In genomic region chr2:43129254-43129653, GRCh38 we compare ENCODE assay signal across 10 cellular contexts.
DNase-seq lines count a peak whose midpoint lies in the region; ATAC-seq and TF ChIP-seq lines count a peak whose summit lies in the region.
"Had no signal": no experiment of that assay in that cellular context is flagged by ENCODE, and none has a peak within 500 bp of the region (broad histone marks: within the 10 kb centered on the region; RNA-seq: fewer than 3 reads in every experiment).

No MANE protein-coding gene starts in this region.

- no peak overlapping the region for H3K14ac ChIP-seq in H9 (ENCODE audit: insufficient read depth, low read length)

- TF ChIP-seq CTCF in tibial nerve (IDR thresholded peaks at IDR 0.05) (no peak), H9 (conservative IDR thresholded peaks at IDR 0.05) (no peak)

- no peak overlapping the region for H2AFZ ChIP-seq in H9 (ENCODE audit: low read length)

- peaks cover 92% of the 10 kb centered on the region for H3K4me1 Mint-ChIP-seq in activated naive CD4-positive, alpha-beta T cell treated with anti-CD3 and anti-CD28 coated beads, Interleukin-2, amount 10 ng/mL, durations not matched to agents 7 days and 5 days
- peaks cover 92% of the 10 kb centered on the region for H3K4me1 Mint-ChIP-seq in activated CD8-positive, alpha-beta T cell treated with anti-CD3 and anti-CD28 coated beads, Interleukin-2, amount 10 ng/mL, durations not matched to agents 7 days and 5 days (ENCODE audit: low read depth)
- H3K4me1 Mint-ChIP-seq in H9: peaks cover 23 to 26% of the 10 kb centered on the region in 2 experiments

- no peak overlapping the region for H3K9ac ChIP-seq in mucosa of rectum (ENCODE audit: low read depth in 1 of 2, low read length in 2 of 2)
- H3K9ac ChIP-seq in mesendoderm (ENCODE audit: low read length): no peak overlapping the region
- no peak overlapping the region for H3K9ac ChIP-seq in H9 (ENCODE audit: extremely low read depth, insufficient read length, low read length)

- no peak overlapping the region for H3K56ac ChIP-seq in mesendoderm (ENCODE audit: low read length)
- H3K56ac ChIP-seq in H9 (ENCODE audit: insufficient read length, low read depth, low read length): no peak overlapping the region

- no peak overlapping the region for H3K4ac ChIP-seq in mesendoderm (ENCODE audit: low read depth, low read length)
- H3K4ac ChIP-seq in H9 (ENCODE audit: low read depth, low read length): no peak overlapping the region

- H2BK5ac ChIP-seq in mesendoderm (ENCODE audit: low read length): no peak overlapping the region
- H2BK5ac ChIP-seq in H9 (ENCODE audit: insufficient read length, low read length): no peak overlapping the region

- H3T11ph ChIP-seq in H9 (ENCODE audit: low read length): no peak overlapping the region

- H4K5ac ChIP-seq in mesendoderm (ENCODE audit: low read length): no peak overlapping the region
- no peak overlapping the region for H4K5ac ChIP-seq in H9 (ENCODE audit: insufficient read length, low read depth, low read length)

- peak overlapping the region; percentile 56 for H3K4me3 Mint-ChIP-seq in activated naive CD4-positive, alpha-beta T cell treated with anti-CD3 and anti-CD28 coated beads, Interleukin-2, amount 10 ng/mL, durations not matched to agents 7 days and 5 days
- H3K4me3 Mint-ChIP-seq in activated CD8-positive, alpha-beta T cell treated with anti-CD3 and anti-CD28 coated beads, Interleukin-2, amount 10 ng/mL, durations not matched to agents 7 days and 5 days: no peak overlapping the region
- no peak overlapping the region for H3K4me3 Mint-ChIP-seq in H9

- no peak overlapping the region for H2BK15ac ChIP-seq in mesendoderm (replicated peaks; ENCODE audit: low read depth)
- no peak overlapping the region for H2BK15ac ChIP-seq in H9 (ENCODE audit: low read depth, low read length)

- DNase-seq in activated naive CD4-positive, alpha-beta T cell treated with anti-CD3 and anti-CD28 coated beads, Interleukin-2, amount 10 ng/mL, durations not matched to agents 7 days and 5 days: no peak
- DNase-seq in activated naive CD4-positive, alpha-beta T cell (lab: John Stamatoyannopoulos, UW): no peak
- DNase-seq in activated CD8-positive, alpha-beta T cell treated with anti-CD3 and anti-CD28 coated beads, Interleukin-2, amount 10 ng/mL, durations not matched to agents 7 days and 5 days: no peak
- DNase-seq in tibial nerve (ENCODE audit: low spot score in 2 of 2) (no peak), mesendoderm (no peak), GM19238 (ENCODE audit: insufficient read length, low spot score) (no peak), H9 (no peak)
- DNase-seq: NCI-H1105 treated with DMSO at 0.1 percent for 48 hours had no signal

- no peak overlapping the region for H4K91ac ChIP-seq in H9 (ENCODE audit: insufficient read length, low read depth, low read length)

- H3K4me2 ChIP-seq in mesendoderm (ENCODE audit: low read length) (no peak overlapping the region), H9 (ENCODE audit: insufficient read depth, insufficient read length, low read length) (no peak overlapping the region)

- H2AK5ac ChIP-seq in mesendoderm (ENCODE audit: low read length) (no peak overlapping the region), H9 (ENCODE audit: insufficient read length, low read length) (no peak overlapping the region)

- peak overlapping the region; percentile 99 for H3K27ac Mint-ChIP-seq in activated naive CD4-positive, alpha-beta T cell treated with anti-CD3 and anti-CD28 coated beads, Interleukin-2, amount 10 ng/mL, durations not matched to agents 7 days and 5 days
- peak overlapping the region; percentile 100 for H3K27ac Mint-ChIP-seq in activated CD8-positive, alpha-beta T cell treated with anti-CD3 and anti-CD28 coated beads, Interleukin-2, amount 10 ng/mL, durations not matched to agents 7 days and 5 days
- H3K27ac Mint-ChIP-seq in H9: peak overlapping the region in 1 of 3 experiments; percentile 63; a peak in 2 of 7 replicates

- CTCF ChIA-PET in activated naive CD4-positive, alpha-beta T cell treated with anti-CD3 and anti-CD28 coated beads, Interleukin-2, amount 10 ng/mL, durations not matched to agents 7 days and 5 days (lab: Charles Lee): interaction anchor here (0.6 to 14.4 kb wide), 14 partner anchors 20 to 422 kb away, joined by 3 to 460 read pairs (median 3); partner anchors contain the start of gene ZFP36L2
- CTCF ChIA-PET in activated CD8-positive, alpha-beta T cell treated with anti-CD3 and anti-CD28 coated beads, Interleukin-2, amount 10 ng/mL, durations not matched to agents 7 days and 5 days (lab: Charles Lee): interaction anchor here (0.9 to 22.0 kb wide), 7 partner anchors 11 to 448 kb away, joined by 3 to 666 read pairs (median 34); partner anchors contain the start of gene ZFP36L2

- H3K36me3 Mint-ChIP-seq in activated naive CD4-positive, alpha-beta T cell treated with anti-CD3 and anti-CD28 coated beads, Interleukin-2, amount 10 ng/mL, durations not matched to agents 7 days and 5 days: peaks cover 26% of the 10 kb centered on the region
- H3K36me3 Mint-ChIP-seq in activated CD8-positive, alpha-beta T cell treated with anti-CD3 and anti-CD28 coated beads, Interleukin-2, amount 10 ng/mL, durations not matched to agents 7 days and 5 days (ENCODE audit: low read depth): peaks cover 39% of the 10 kb centered on the region
- no peaks in the 10 kb centered on the region for H3K36me3 Mint-ChIP-seq in H9 (ENCODE audit: insufficient read depth in 1 of 3, low read depth in 3 of 3)

- WGBS in tibial nerve, 2 donors: 69 to 94% methylated on average over 2 of the region's 2 CpGs
- no CpG with 5 or more reads among the region's 2 CpGs for WGBS in mesendoderm (ENCODE audit: extremely low coverage, insufficient coverage, low lambda C conversion rate)
- no CpG with 5 or more reads among the region's 2 CpGs for WGBS in H9 (ENCODE audit: extremely low coverage, insufficient read length, low lambda C conversion rate)

- H3K36me3 ChIP-seq in mucosa of rectum (ENCODE audit: control insufficient read depth in 2 of 2, insufficient read depth in 2 of 2, low read length in 2 of 2) (no peaks in the 10 kb centered on the region), tibial nerve (no peaks in the 10 kb centered on the region), mesendoderm (ENCODE audit: control insufficient read depth, insufficient read depth, low read length) (no peaks in the 10 kb centered on the region)
- H3K36me3 ChIP-seq: prostate gland had no signal

- H3K23me2 ChIP-seq in H9 (ENCODE audit: insufficient read length, low read depth, low read length, poor library complexity, severe bottlenecking): no peaks in the 10 kb centered on the region

- no peak for TF ChIP-seq EP300 in tibial nerve (IDR thresholded peaks at IDR 0.05)

- H3K9me3 Mint-ChIP-seq in activated naive CD4-positive, alpha-beta T cell treated with anti-CD3 and anti-CD28 coated beads, Interleukin-2, amount 10 ng/mL, durations not matched to agents 7 days and 5 days: peaks cover 1% of the 10 kb centered on the region
- no peaks in the 10 kb centered on the region for H3K9me3 Mint-ChIP-seq in activated CD8-positive, alpha-beta T cell treated with anti-CD3 and anti-CD28 coated beads, Interleukin-2, amount 10 ng/mL, durations not matched to agents 7 days and 5 days (ENCODE audit: insufficient read depth)
- no peaks in the 10 kb centered on the region for H3K9me3 Mint-ChIP-seq in H9

- H3K4me3 ChIP-seq in mucosa of rectum (ENCODE audit: low read length in 2 of 2): no peak overlapping the region
- H3K4me3 ChIP-seq in tibial nerve: no peak overlapping the region
- H3K4me3 ChIP-seq in mesendoderm (ENCODE audit: low read length): no peak overlapping the region
- H3K4me3 ChIP-seq: prostate gland had no signal

- no peaks in the 10 kb centered on the region for H3K27me3 Mint-ChIP-seq in activated naive CD4-positive, alpha-beta T cell treated with anti-CD3 and anti-CD28 coated beads, Interleukin-2, amount 10 ng/mL, durations not matched to agents 7 days and 5 days
- H3K27me3 Mint-ChIP-seq in activated CD8-positive, alpha-beta T cell treated with anti-CD3 and anti-CD28 coated beads, Interleukin-2, amount 10 ng/mL, durations not matched to agents 7 days and 5 days (ENCODE audit: low read depth): no peaks in the 10 kb centered on the region
- H3K27me3 Mint-ChIP-seq in H9 (ENCODE audit: low read depth): no peaks in the 10 kb centered on the region; the same call in 1 of the 2 replicates

- H2BK20ac ChIP-seq in H9 (ENCODE audit: low read depth, low read length, poor library complexity, severe bottlenecking): no peak overlapping the region

- H3K79me2 ChIP-seq in mesendoderm (ENCODE audit: control insufficient read depth, insufficient read depth, low read length): no peaks in the 10 kb centered on the region
- H3K79me2 ChIP-seq in H9 (ENCODE audit: insufficient read depth, low read length): no peaks in the 10 kb centered on the region

- no peak for TF ChIP-seq POLR2A in tibial nerve (IDR thresholded peaks at IDR 0.05)

- H3K9me3 ChIP-seq in mucosa of rectum (ENCODE audit: control insufficient read depth in 2 of 2, low read length in 2 of 2) (no peaks in the 10 kb centered on the region), tibial nerve (no peaks in the 10 kb centered on the region), H9 (ENCODE audit: control insufficient read depth, low read depth, low read length) (no peaks in the 10 kb centered on the region)
- H3K9me3 ChIP-seq: prostate gland had no signal

- ATAC-seq in activated CD8-positive, alpha-beta T cell treated with anti-CD3 and anti-CD28 coated beads, Interleukin-2, amount 10 ng/mL, durations not matched to agents 7 days and 5 days: no peak

- POLR2A ChIA-PET in activated CD8-positive, alpha-beta T cell treated with anti-CD3 and anti-CD28 coated beads, Interleukin-2, amount 10 ng/mL, durations not matched to agents 7 days and 5 days (lab: Charles Lee): interaction anchor here (0.6 to 23.3 kb wide), 5 partner anchors 11 to 467 kb away, joined by 3 to 622 read pairs (median 5); partner anchors contain the start of gene ZFP36L2

- H3K79me1 ChIP-seq in mesendoderm (ENCODE audit: low read length) (no peaks in the 10 kb centered on the region), H9 (ENCODE audit: insufficient read depth, low read depth, low read length, poor library complexity, severe bottlenecking) (no peaks in the 10 kb centered on the region)

- H3K18ac ChIP-seq in mesendoderm (ENCODE audit: low read length) (no peak overlapping the region), H9 (ENCODE audit: insufficient read length, low read depth, low read length) (no peak overlapping the region)

- no peak overlapping the region for H2BK120ac ChIP-seq in mesendoderm (ENCODE audit: low read depth, low read length)
- no peak overlapping the region for H2BK120ac ChIP-seq in H9 (ENCODE audit: low read depth, low read length, poor library complexity, severe bottlenecking)

- no peaks in the 10 kb centered on the region for H4K20me1 ChIP-seq in H9 (ENCODE audit: control insufficient read depth, insufficient read depth, insufficient read length)

- H3K23ac ChIP-seq in mesendoderm (ENCODE audit: low read length) (no peak overlapping the region), H9 (ENCODE audit: insufficient read length, low read depth, low read length) (no peak overlapping the region)

- H4K8ac ChIP-seq in mesendoderm (ENCODE audit: low read depth, low read length) (no peak overlapping the region), H9 (replicated peaks; ENCODE audit: insufficient read length, low read depth, low read length) (no peak overlapping the region)

- H3K27me3 ChIP-seq in mucosa of rectum (ENCODE audit: control insufficient read depth in 2 of 2, insufficient read depth in 2 of 2, low read length in 2 of 2): no peaks in the 10 kb centered on the region
- H3K27me3 ChIP-seq in tibial nerve: no peaks in the 10 kb centered on the region
- no peaks in the 10 kb centered on the region for H3K27me3 ChIP-seq in mesendoderm (ENCODE audit: insufficient read depth, low read length, poor library complexity)
- no peaks in the 10 kb centered on the region for H3K27me3 ChIP-seq in H9 (ENCODE audit: insufficient read depth, low read length)

- H2BK12ac ChIP-seq in H9 (ENCODE audit: insufficient read length, low read depth, low read length): no peak overlapping the region

- peak overlapping the region; percentile 83 to 89 for H3K27ac ChIP-seq in mucosa of rectum (ENCODE audit: low read depth in 2 of 2, low read length in 2 of 2)
- peak overlapping the region in 3 of 4 donors; percentile 75 to 93 (median 75) for H3K27ac ChIP-seq in tibial nerve
- no peak overlapping the region for H3K27ac ChIP-seq in mesendoderm (ENCODE audit: low read depth, low read length)
- no peak overlapping the region for H3K27ac ChIP-seq in H9 (ENCODE audit: insufficient read length, low read depth, low read length)

- H3K4me1 ChIP-seq in mucosa of rectum (ENCODE audit: control insufficient read depth in 2 of 2, insufficient read depth in 2 of 2, low read length in 2 of 2): peaks cover 53 to 56% of the 10 kb centered on the region in 2 donors
- peaks cover 0 to 57% (median 36%) of the 10 kb centered on the region in 4 donors for H3K4me1 ChIP-seq in tibial nerve
- H3K4me1 ChIP-seq in mesendoderm (ENCODE audit: control insufficient read depth, low read depth, low read length): no peaks in the 10 kb centered on the region
- H3K4me1 ChIP-seq in H9 (ENCODE audit: insufficient read depth, low read length): no peaks in the 10 kb centered on the region

Comparison
In these comparisons a context has a peak if more than half of its experiments do, and no peak if none do; other contexts are left out.
1. H3K27ac ChIP-seq: peak in mucosa of rectum (2 of 2) and tibial nerve (3 of 4); none in mesendoderm (single experiment) and H9 (single experiment).